8 cellular contexts compared by ENCODE assay signal in the genomic region with DNA sequence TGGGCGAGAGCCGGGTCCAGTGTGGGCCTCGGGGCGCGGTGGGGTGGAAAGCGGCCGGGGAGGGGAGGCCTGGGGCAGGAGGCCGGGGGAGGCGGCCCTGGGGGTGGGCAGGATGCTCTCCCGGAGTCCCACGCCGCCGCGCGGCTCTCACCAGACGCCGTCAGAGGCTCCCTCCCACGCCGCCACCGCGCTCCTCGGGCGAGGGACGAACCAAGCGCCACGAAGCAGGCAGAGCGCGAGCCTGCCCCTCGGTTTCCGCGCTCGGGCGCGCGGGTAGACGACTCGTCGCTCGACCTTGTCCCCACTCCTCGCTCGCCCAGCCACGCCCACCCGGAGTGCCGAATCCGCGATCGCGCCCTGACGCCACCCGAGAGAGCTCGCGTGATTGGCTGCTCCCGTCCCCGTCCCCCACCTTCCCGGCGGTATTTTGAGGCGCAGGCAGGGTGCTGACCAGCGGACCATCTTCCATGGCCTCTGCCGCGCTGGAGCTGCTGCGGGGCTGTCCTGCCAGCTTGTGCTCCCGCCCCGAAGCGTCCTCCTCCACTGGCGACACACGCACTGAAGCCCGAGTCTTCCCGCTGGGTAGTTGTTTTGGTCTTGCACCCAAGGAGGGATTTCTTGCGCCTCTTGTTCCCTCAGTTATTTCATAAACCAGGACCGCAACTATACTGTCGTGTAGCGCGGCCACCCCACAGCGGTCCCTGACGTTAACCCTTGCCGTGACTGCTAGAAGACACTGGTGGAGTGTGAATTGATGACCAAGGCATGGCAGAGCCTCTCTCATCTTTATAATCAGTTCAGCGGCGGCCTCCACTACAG. TPM values are rescaled to one million over a fixed set of nuclear protein-coding genes. Genes with fewer than 3 reads are reported as not detected.
DNase-seq lines count a peak whose midpoint lies in the region; ATAC-seq and TF ChIP-seq lines count a peak whose summit lies in the region.

A gene with protein sequence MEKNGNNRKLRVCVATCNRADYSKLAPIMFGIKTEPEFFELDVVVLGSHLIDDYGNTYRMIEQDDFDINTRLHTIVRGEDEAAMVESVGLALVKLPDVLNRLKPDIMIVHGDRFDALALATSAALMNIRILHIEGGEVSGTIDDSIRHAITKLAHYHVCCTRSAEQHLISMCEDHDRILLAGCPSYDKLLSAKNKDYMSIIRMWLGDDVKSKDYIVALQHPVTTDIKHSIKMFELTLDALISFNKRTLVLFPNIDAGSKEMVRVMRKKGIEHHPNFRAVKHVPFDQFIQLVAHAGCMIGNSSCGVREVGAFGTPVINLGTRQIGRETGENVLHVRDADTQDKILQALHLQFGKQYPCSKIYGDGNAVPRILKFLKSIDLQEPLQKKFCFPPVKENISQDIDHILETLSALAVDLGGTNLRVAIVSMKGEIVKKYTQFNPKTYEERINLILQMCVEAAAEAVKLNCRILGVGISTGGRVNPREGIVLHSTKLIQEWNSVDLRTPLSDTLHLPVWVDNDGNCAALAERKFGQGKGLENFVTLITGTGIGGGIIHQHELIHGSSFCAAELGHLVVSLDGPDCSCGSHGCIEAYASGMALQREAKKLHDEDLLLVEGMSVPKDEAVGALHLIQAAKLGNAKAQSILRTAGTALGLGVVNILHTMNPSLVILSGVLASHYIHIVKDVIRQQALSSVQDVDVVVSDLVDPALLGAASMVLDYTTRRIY (minus strand): TSS at position 279 of the 819 bp plus-strand sequence. CDS start 9,093 bp downstream, outside the sequence.

- intact Hi-C loops in Right ventricle myocardium inferior (cut with DNase I) = loop anchor here (2.0 kb wide), 1 partner anchor 68 kb away; a partner anchor contains a TSS
- intact Hi-C loops in ovary (cut with DNase I) = no loop called here

- H3K9me3 ChIP-seq in ovary (no peaks in the 10 kb centered on the region), thymus (ENCODE audit: control insufficient read depth) (no peaks in the 10 kb centered on the region)

- peaks cover 3% of the 10 kb centered on the region for H3K36me3 Mint-ChIP-seq in activated naive CD8-positive, alpha-beta T cell treated with anti-CD3 and anti-CD28 coated beads, Interleukin-2, amount 50 U/mL, for 24 hours (ENCODE audit: low read depth)

- peak; percentile 91 for ATAC-seq in activated naive CD8-positive, alpha-beta T cell treated with anti-CD3 and anti-CD28 coated beads, Interleukin-2, amount 50 U/mL, for 24 hours
- ATAC-seq in Right ventricle myocardium inferior = peak; percentile 99

- H3K27ac ChIP-seq in ovary (peak within 1 kb of the TSS; percentile 95 to 96), thymus (ENCODE audit: low read depth) (peak within 1 kb of the TSS; percentile 89)

- H3K27me3 ChIP-seq in ovary (no peaks in the 10 kb centered on the region), thymus (ENCODE audit: control insufficient read depth, insufficient read depth) (no peaks in the 10 kb centered on the region)

- no peaks in the 10 kb centered on the region for H3K36me3 ChIP-seq in ovary
- no peaks in the 10 kb centered on the region for H3K36me3 ChIP-seq in thymus (ENCODE audit: control insufficient read depth, insufficient read depth)

- TF ChIP-seq CTCF in ovary (IDR thresholded peaks at IDR 0.05) = no peak

- WGBS in ovary, 3 donors = 1 to 4% (median 2%) methylated on average over 21 to 78 of the region's 78 CpGs
- 3% methylated on average over 78 of the region's 78 CpGs for WGBS in thymus

- peak within 1 kb of the TSS; percentile 85 for H3K27ac Mint-ChIP-seq in activated naive CD8-positive, alpha-beta T cell treated with anti-CD3 and anti-CD28 coated beads, Interleukin-2, amount 50 U/mL, for 24 hours

- H3K4me1 ChIP-seq in ovary (ENCODE audit: insufficient read depth) (peaks cover 6% of the 10 kb centered on the region), thymus (ENCODE audit: control insufficient read depth, insufficient read depth, low read length) (peaks cover 3% of the 10 kb centered on the region)

- peak; percentile 87 for DNase-seq in GF-D8 (lab: John Stamatoyannopoulos, UW)
- peak; percentile 90 for DNase-seq in HEK293T (ENCODE audit: extremely low spot score)
- DNase-seq in NAMALWA (ENCODE audit: low spot score) = peak; percentile 94
- peak; percentile 37 for DNase-seq in SW480 (ENCODE audit: low spot score)
- peak; percentile 98 for DNase-seq in activated naive CD8-positive, alpha-beta T cell treated with anti-CD3 and anti-CD28 coated beads, Interleukin-2, amount 50 U/mL, for 24 hours
- peak; percentile 98 for DNase-seq in Right ventricle myocardium inferior (ENCODE audit: missing footprints)
- peak; percentile 98 to 99 (median 98) for DNase-seq in ovary

- H3K4me1 Mint-ChIP-seq in activated naive CD8-positive, alpha-beta T cell treated with anti-CD3 and anti-CD28 coated beads, Interleukin-2, amount 50 U/mL, for 24 hours = peaks cover 11% of the 10 kb centered on the region

- no peak for TF ChIP-seq EP300 in ovary (IDR thresholded peaks at IDR 0.05)

- CTCF ChIA-PET in HEK293T (lab: Yijun Ruan, JAX) = interaction anchor here (0.6 to 1.5 kb wide), 3 partner anchors 42 to 470 kb away, joined by 3 to 5 read pairs (median 3); no protein-coding TSS in a partner anchor

- H3K4me3 Mint-ChIP-seq in activated naive CD8-positive, alpha-beta T cell treated with anti-CD3 and anti-CD28 coated beads, Interleukin-2, amount 50 U/mL, for 24 hours = peak within 1 kb of the TSS; percentile 90

- H3K9me3 Mint-ChIP-seq in activated naive CD8-positive, alpha-beta T cell treated with anti-CD3 and anti-CD28 coated beads, Interleukin-2, amount 50 U/mL, for 24 hours = no peaks in the 10 kb centered on the region

- POLR2A ChIA-PET in HEK293T (lab: Yijun Ruan, JAX) = interaction anchor here (0.7 to 2.0 kb wide), 17 partner anchors 9 to 79 kb away, joined by 3 to 13 read pairs (median 4); no protein-coding TSS in a partner anchor

- peak; percentile 94 for TF ChIP-seq POLR2A in ovary (IDR thresholded peaks at IDR 0.05)

- H3K4me3 ChIP-seq in ovary (peak within 1 kb of the TSS; percentile 99), thymus (ENCODE audit: low read length) (peak within 1 kb of the TSS; percentile 74)

- H3K27me3 Mint-ChIP-seq in activated naive CD8-positive, alpha-beta T cell treated with anti-CD3 and anti-CD28 coated beads, Interleukin-2, amount 50 U/mL, for 24 hours = no peaks in the 10 kb centered on the region

TF ChIP-seq in HEK293T, 16 proteins besides CTCF, POLR2A, EP300 and RAD21:
- TF ChIP-seq SUZ12 (IDR thresholded peaks at IDR 0.05) = no peak
- TF ChIP-seq, protein P1, sequence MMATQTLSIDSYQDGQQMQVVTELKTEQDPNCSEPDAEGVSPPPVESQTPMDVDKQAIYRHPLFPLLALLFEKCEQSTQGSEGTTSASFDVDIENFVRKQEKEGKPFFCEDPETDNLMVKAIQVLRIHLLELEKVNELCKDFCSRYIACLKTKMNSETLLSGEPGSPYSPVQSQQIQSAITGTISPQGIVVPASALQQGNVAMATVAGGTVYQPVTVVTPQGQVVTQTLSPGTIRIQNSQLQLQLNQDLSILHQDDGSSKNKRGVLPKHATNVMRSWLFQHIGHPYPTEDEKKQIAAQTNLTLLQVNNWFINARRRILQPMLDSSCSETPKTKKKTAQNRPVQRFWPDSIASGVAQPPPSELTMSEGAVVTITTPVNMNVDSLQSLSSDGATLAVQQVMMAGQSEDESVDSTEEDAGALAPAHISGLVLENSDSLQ (IDR thresholded peaks at IDR 0.05) = peak; percentile 65
- TF ChIP-seq L3MBTL2 (conservative IDR thresholded peaks at IDR 0.05) = peak; percentile 80
- TF ChIP-seq TARDBP (IDR thresholded peaks at IDR 0.05) = peak; percentile 61; the same call in 1 of the 2 replicates
- TF ChIP-seq SP1 (IDR thresholded peaks at IDR 0.05) = peak; percentile 66; the same call in 1 of the 2 replicates

RNA-seq across cellular contexts. Expression of the gene that starts here (rescaled TPM):
- 10.9 TPM for total RNA-seq in Right ventricle myocardium inferior
- 10 to 100 TPM; 17.1 to 34.1 (median 24.0) TPM for total RNA-seq in ovary
- polyA plus RNA-seq in ovary = 10 to 100 TPM; 13.0 to 22.9 TPM
- 5.3 TPM for polyA plus RNA-seq in thymus

Comparison
In these comparisons a context has a peak if more than half of its experiments do, and no peak if none do; other contexts are left out.
1. Peak in every context shown above with its lines: DNase-seq, ATAC-seq, H3K4me3 ChIP-seq and H3K27ac ChIP-seq.
2. DNase-seq: peak in every context shown above with its lines; median percentile 98 in activated naive CD8-positive, alpha-beta T cell treated with anti-CD3 and anti-CD28 coated beads, Interleukin-2, amount 50 U/mL, for 24 hours; 98 in Right ventricle myocardium inferior; 98 in ovary; 94 in NAMALWA; 90 in HEK293T; 87 in GF-D8; 37 in SW480.